Comparison of ENCODE assay signal across 16 cellular contexts in the genomic region with DNA sequence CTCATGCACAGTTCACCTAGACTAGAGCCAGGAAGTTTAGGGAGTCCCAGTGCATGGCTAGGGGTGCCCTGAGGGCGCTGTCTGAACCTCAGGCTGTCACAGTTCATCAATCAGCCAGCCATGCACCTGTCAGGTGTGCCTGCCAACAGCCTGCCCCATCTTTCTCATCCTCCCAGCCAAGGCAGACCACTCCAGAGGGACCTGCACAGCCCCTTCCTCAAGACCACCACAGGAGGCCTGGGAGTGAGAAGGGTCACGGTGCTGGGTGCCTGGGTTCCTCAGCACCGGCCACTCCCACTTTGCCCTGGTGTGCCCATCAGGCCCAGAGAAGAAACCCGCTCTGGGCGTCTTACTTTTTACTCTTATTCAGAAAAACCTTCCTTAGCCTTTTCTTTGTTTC. TPM values are rescaled to one million over a fixed set of nuclear protein-coding genes. Genes with fewer than 3 reads are reported as not detected.
DNase-seq lines count a peak whose midpoint lies in the region; ATAC-seq and TF ChIP-seq lines count a peak whose summit lies in the region.
"Had no signal": no experiment of that assay in that cellular context is flagged by ENCODE, and none has a peak within 500 bp of the region (broad histone marks: within the 10 kb centered on the region; RNA-seq: fewer than 3 reads in every experiment).

No MANE protein-coding gene starts in this region.

- H3K4me2 ChIP-seq in BLaER1: peak overlapping the region; percentile 99

- H3K36me3 ChIP-seq in BLaER1: peaks cover 3% of the 10 kb centered on the region
- no peaks in the 10 kb centered on the region for H3K36me3 ChIP-seq in CD8-positive, alpha-beta T cell (ENCODE audit: insufficient read depth, low read length)

- no peak for DNase-seq in CD8-positive, alpha-beta T cell
- DNase-seq in activated CD8-positive, alpha-beta T cell treated with anti-CD3 and anti-CD28 coated beads, Interleukin-2, amount 10 ng/mL, durations not matched to agents 7 days and 5 days: no peak
- no peak for DNase-seq in mesothelial cell of epicardium (ENCODE audit: low spot score in 2 of 2, unreplicated experiment in 2 of 2)
- no peak for DNase-seq in NCI-H524 (lab: John Stamatoyannopoulos, UW)
- no peak for DNase-seq in NCI-H82 (lab: John Stamatoyannopoulos, UW)
- no peak for DNase-seq in G401 (ENCODE audit: low spot score)
- DNase-seq: activated CD4-positive, alpha-beta T cell treated with anti-CD3 and anti-CD28 coated beads, Interleukin-2, amount 10 ng/mL, durations not matched to agents 7 days and 5 days; activated naive CD4-positive, alpha-beta T cell treated with anti-CD3 and anti-CD28 coated beads for 36 hours; glutamatergic neuron; NCI-H524 treated with DMSO at 0.1 percent for 48 hours; small intestine; stimulated activated CD4-positive, alpha-beta T cell treated with anti-CD3 and anti-CD28 coated beads, Interleukin-2, amount 100 ng/mL, for 48 hours; upper lobe of left lung had no signal

- H3K9me3 Mint-ChIP-seq in CD8-positive, alpha-beta T cell: no peaks in the 10 kb centered on the region
- no peaks in the 10 kb centered on the region for H3K9me3 Mint-ChIP-seq in activated CD8-positive, alpha-beta T cell treated with anti-CD3 and anti-CD28 coated beads, Interleukin-2, amount 10 ng/mL, durations not matched to agents 7 days and 5 days (ENCODE audit: insufficient read depth)
- no peaks in the 10 kb centered on the region for H3K9me3 Mint-ChIP-seq in mesothelial cell of epicardium
- H3K9me3 Mint-ChIP-seq: activated CD4-positive, alpha-beta T cell treated with anti-CD3 and anti-CD28 coated beads, Interleukin-2, amount 10 ng/mL, durations not matched to agents 7 days and 5 days; activated naive CD4-positive, alpha-beta T cell treated with anti-CD3 and anti-CD28 coated beads for 36 hours had no signal

- H3K4me1 ChIP-seq in BLaER1: peaks cover 31% of the 10 kb centered on the region
- peaks cover 8% of the 10 kb centered on the region for H3K4me1 ChIP-seq in CD8-positive, alpha-beta T cell (ENCODE audit: insufficient read depth, low read length)

- no peaks in the 10 kb centered on the region for H3K9me3 ChIP-seq in BLaER1
- no peaks in the 10 kb centered on the region for H3K9me3 ChIP-seq in CD8-positive, alpha-beta T cell (ENCODE audit: low read length)
- H3K9me3 ChIP-seq: neutrophil, upper lobe of left lung had no signal

- peaks cover 42% of the 10 kb centered on the region for H3K27me3 ChIP-seq in BLaER1
- H3K27me3 ChIP-seq in CD8-positive, alpha-beta T cell (ENCODE audit: insufficient read depth, low read length): no peaks in the 10 kb centered on the region

- ATAC-seq in CD8-positive, alpha-beta T cell: no peak
- no peak for ATAC-seq in activated CD8-positive, alpha-beta T cell treated with anti-CD3 and anti-CD28 coated beads, Interleukin-2, amount 10 ng/mL, durations not matched to agents 7 days and 5 days
- no peak for ATAC-seq in GM18868 (IDR thresholded peaks at IDR 0.05; ENCODE audit: unreplicated experiment)

- H3K4me1 Mint-ChIP-seq in CD8-positive, alpha-beta T cell (ENCODE audit: low read depth): peaks cover 21% of the 10 kb centered on the region
- peaks cover 7% of the 10 kb centered on the region for H3K4me1 Mint-ChIP-seq in activated CD8-positive, alpha-beta T cell treated with anti-CD3 and anti-CD28 coated beads, Interleukin-2, amount 10 ng/mL, durations not matched to agents 7 days and 5 days (ENCODE audit: low read depth)
- peaks cover 29% of the 10 kb centered on the region for H3K4me1 Mint-ChIP-seq in mesothelial cell of epicardium

- no peak overlapping the region for H3K4me3 ChIP-seq in BLaER1
- no peak overlapping the region for H3K4me3 ChIP-seq in CD8-positive, alpha-beta T cell (ENCODE audit: low read depth, low read length)
- H3K4me3 ChIP-seq: upper lobe of left lung had no signal

- in situ Hi-C loops in G401 (cut with HindIII; ENCODE audit: low sequenced_read_pairs): no loop called here

- no peak for TF ChIP-seq CTCF in CD8-positive, alpha-beta T cell (IDR thresholded peaks at IDR 0.05)
- no peak for TF ChIP-seq CTCF in mesothelial cell of epicardium (IDR thresholded peaks at IDR 0.05; ENCODE audit: unreplicated experiment)

- no peak overlapping the region for H3K27ac Mint-ChIP-seq in CD8-positive, alpha-beta T cell
- H3K27ac Mint-ChIP-seq in activated CD8-positive, alpha-beta T cell treated with anti-CD3 and anti-CD28 coated beads, Interleukin-2, amount 10 ng/mL, durations not matched to agents 7 days and 5 days: no peak overlapping the region
- no peak overlapping the region for H3K27ac Mint-ChIP-seq in mesothelial cell of epicardium
- H3K27ac Mint-ChIP-seq: activated naive CD4-positive, alpha-beta T cell treated with anti-CD3 and anti-CD28 coated beads for 36 hours had no signal

- peaks cover 10% of the 10 kb centered on the region for H3K36me3 Mint-ChIP-seq in CD8-positive, alpha-beta T cell
- peaks cover 7% of the 10 kb centered on the region for H3K36me3 Mint-ChIP-seq in activated CD8-positive, alpha-beta T cell treated with anti-CD3 and anti-CD28 coated beads, Interleukin-2, amount 10 ng/mL, durations not matched to agents 7 days and 5 days (ENCODE audit: low read depth)
- H3K36me3 Mint-ChIP-seq in mesothelial cell of epicardium: peaks cover 3% of the 10 kb centered on the region

- no peak overlapping the region for H3K27ac ChIP-seq in BLaER1
- no peak overlapping the region for H3K27ac ChIP-seq in CD8-positive, alpha-beta T cell (ENCODE audit: low read depth, low read length)
- H3K27ac ChIP-seq: neutrophil, upper lobe of left lung had no signal

- peaks cover 44% of the 10 kb centered on the region for H4K20me1 ChIP-seq in BLaER1

- intact Hi-C loops in CD8-positive, alpha-beta T cell (cut with DNase I, micrococcal nuclease): no loop called here

- no peaks in the 10 kb centered on the region for H3K27me3 Mint-ChIP-seq in CD8-positive, alpha-beta T cell (ENCODE audit: low read depth)
- H3K27me3 Mint-ChIP-seq in activated CD8-positive, alpha-beta T cell treated with anti-CD3 and anti-CD28 coated beads, Interleukin-2, amount 10 ng/mL, durations not matched to agents 7 days and 5 days (ENCODE audit: low read depth): peaks cover 20% of the 10 kb centered on the region
- peaks cover 27% of the 10 kb centered on the region for H3K27me3 Mint-ChIP-seq in mesothelial cell of epicardium (ENCODE audit: low read depth)

- POLR2A ChIA-PET in CD8-positive, alpha-beta T cell (lab: Charles Lee): no interaction called here
- POLR2A ChIA-PET in activated CD8-positive, alpha-beta T cell treated with anti-CD3 and anti-CD28 coated beads, Interleukin-2, amount 10 ng/mL, durations not matched to agents 7 days and 5 days (lab: Charles Lee): no interaction called here

- CTCF ChIA-PET in CD8-positive, alpha-beta T cell (lab: Charles Lee): interaction anchor here (0.7 to 1.5 kb wide), 3 partner anchors 8 to 13 kb away, joined by 3 to 6 read pairs (median 3); no protein-coding TSS in a partner anchor
- CTCF ChIA-PET in activated CD8-positive, alpha-beta T cell treated with anti-CD3 and anti-CD28 coated beads, Interleukin-2, amount 10 ng/mL, durations not matched to agents 7 days and 5 days (lab: Charles Lee): interaction anchor here (1.5 to 3.8 kb wide), 2 partner anchors 8 to 12 kb away, joined by 9 to 15 read pairs; partner anchors contain the start of gene ATP6V1F

- peak overlapping the region; percentile 80 for H3K4me3 Mint-ChIP-seq in CD8-positive, alpha-beta T cell
- H3K4me3 Mint-ChIP-seq in activated CD8-positive, alpha-beta T cell treated with anti-CD3 and anti-CD28 coated beads, Interleukin-2, amount 10 ng/mL, durations not matched to agents 7 days and 5 days: peak overlapping the region; percentile 18
- peak overlapping the region; percentile 69 for H3K4me3 Mint-ChIP-seq in mesothelial cell of epicardium

- no peak overlapping the region for H3K9ac ChIP-seq in BLaER1

RNA-seq across cellular contexts. Expression of gene ATP6V1F, which starts 8.4 kb away (rescaled TPM):
- total RNA-seq in CD8-positive, alpha-beta T cell: 10 to 100 TPM; 54.8 to 59.3 TPM
- 100 to 1,000 TPM; 130 to 138 TPM for total RNA-seq in activated CD8-positive, alpha-beta T cell treated with anti-CD3 and anti-CD28 coated beads, Interleukin-2, amount 10 ng/mL, durations not matched to agents 7 days and 5 days
- 122 to 123 TPM (median 122 TPM) in 3 replicates for total RNA-seq in mesothelial cell of epicardium
- total RNA-seq in G401 (2014; rRNA removed; shearing (Covaris generic)): 221 and 246 TPM in 2 replicates

RNA-seq across cellular contexts. Expression of gene KCP, which starts 39.5 kb away (rescaled TPM):
- under 1 TPM; 0.19 to 0.43 TPM for total RNA-seq in CD8-positive, alpha-beta T cell
- under 1 TPM in 1 of 2 experiments, not detected in 1; 0.21 TPM for total RNA-seq in activated CD8-positive, alpha-beta T cell treated with anti-CD3 and anti-CD28 coated beads, Interleukin-2, amount 10 ng/mL, durations not matched to agents 7 days and 5 days
- 19.8 to 23.7 TPM (median 22.5 TPM) in 3 replicates for total RNA-seq in mesothelial cell of epicardium
- total RNA-seq in G401 (2014; rRNA removed; shearing (Covaris generic)): 2.8 and 4.7 TPM in 2 replicates
- total RNA-seq: activated naive CD4-positive, alpha-beta T cell treated with anti-CD3 and anti-CD28 coated beads for 36 hours had no signal

RNA-seq across cellular contexts. Expression of gene FLNC, which starts 40.8 kb away (rescaled TPM):
- total RNA-seq in CD8-positive, alpha-beta T cell: under 1 TPM in 1 of 2 experiments, not detected in 1; 0.03 TPM
- not detected for total RNA-seq in activated CD8-positive, alpha-beta T cell treated with anti-CD3 and anti-CD28 coated beads, Interleukin-2, amount 10 ng/mL, durations not matched to agents 7 days and 5 days
- total RNA-seq in mesothelial cell of epicardium: 176 to 188 TPM (median 184 TPM) in 3 replicates
- total RNA-seq in G401 (2014; rRNA removed; shearing (Covaris generic)): 211 and 231 TPM in 2 replicates
- total RNA-seq: activated CD4-positive, alpha-beta T cell treated with anti-CD3 and anti-CD28 coated beads, Interleukin-2, amount 10 ng/mL, durations not matched to agents 7 days and 5 days had no signal

Comparison
In these comparisons a context has a peak if more than half of its experiments do, and no peak if none do; other contexts are left out.
1. H3K4me3 Mint-ChIP-seq: peak in every context shown above with its lines; median percentile 80 in CD8-positive, alpha-beta T cell; 69 in mesothelial cell of epicardium; 18 in activated CD8-positive, alpha-beta T cell treated with anti-CD3 and anti-CD28 coated beads, Interleukin-2, amount 10 ng/mL, durations not matched to agents 7 days and 5 days.
2. RNA of gene FLNC, which starts 40.8 kb away (total RNA-seq): 211 to 231 TPM in G401 and 176 to 188 TPM in mesothelial cell of epicardium; 0.03 TPM in CD8-positive, alpha-beta T cell and not detected in activated CD8-positive, alpha-beta T cell treated with anti-CD3 and anti-CD28 coated beads, Interleukin-2, amount 10 ng/mL, durations not matched to agents 7 days and 5 days; every median in the first group is over 100 times any median in the second.